In genomic region chr12:47017901-47018479, GRCh38 we compare ENCODE assay signal across 20 cellular contexts.
A peak's percentile ranks its signal among the peaks of the same experiment; 100 is the strongest.
DNase-seq lines count a peak whose midpoint lies in the region; ATAC-seq and TF ChIP-seq lines count a peak whose summit lies in the region.
"Had no signal": no experiment of that assay in that cellular context is flagged by ENCODE, and none has a peak within 500 bp of the region (broad histone marks: within the 10 kb centered on the region; RNA-seq: fewer than 3 reads in every experiment).

No MANE protein-coding gene starts in this region.

- H3K4me1 ChIP-seq in fibroblast of lung (ENCODE audit: control insufficient read depth, extremely low read depth, insufficient read depth, low read length) (peaks cover 19% of the 10 kb centered on the region), transverse colon (no peaks in the 10 kb centered on the region)
- H3K4me1 ChIP-seq in naive thymus-derived CD4-positive, alpha-beta T cell (ENCODE audit: control insufficient read depth in 2 of 2, insufficient read depth in 2 of 2, low read length in 2 of 2): no peaks in the 10 kb centered on the region
- H3K4me1 ChIP-seq: pancreas had no signal

- TF ChIP-seq CTCF in HFFc6 (IDR thresholded peaks at IDR 0.05) (no peak), fibroblast of lung (conservative IDR thresholded peaks at IDR 0.05 in 1 of 2, IDR thresholded peaks at IDR 0.05 in 1 of 2; ENCODE audit: low read depth in 1 of 2, low read length in 2 of 2) (no peak), transverse colon (IDR thresholded peaks at IDR 0.05) (no peak)

- H3K79me2 ChIP-seq in fibroblast of lung (ENCODE audit: control insufficient read depth, insufficient read depth, low read length): no peaks in the 10 kb centered on the region

- no peaks in the 10 kb centered on the region for H4K20me1 ChIP-seq in fibroblast of lung (ENCODE audit: control insufficient read depth, extremely low read depth, insufficient read depth, low read length)

- H2AFZ ChIP-seq in fibroblast of lung (ENCODE audit: low read length): peak overlapping the region; percentile 64

- no peak for TF ChIP-seq EP300 in transverse colon (IDR thresholded peaks at IDR 0.05; ENCODE audit: low read depth)

- H3K9ac ChIP-seq in fibroblast of lung (ENCODE audit: insufficient read depth, low read length): no peak overlapping the region

- H3K27me3 Mint-ChIP-seq in HFFc6 (ENCODE audit: insufficient read depth): no peaks in the 10 kb centered on the region
- H3K27me3 Mint-ChIP-seq in naive thymus-derived CD4-positive, alpha-beta T cell: peaks cover 0 to 27% (median 10%) of the 10 kb centered on the region in 5 donors

- 94 to 100% methylated on average over 1 to 2 of the region's 2 CpGs for WGBS in transverse colon (ENCODE audit: low coverage in 1 of 2), 2 donors

- H3K36me3 Mint-ChIP-seq in HFFc6 (ENCODE audit: low read depth): peaks cover 5% of the 10 kb centered on the region; the same call in 1 of the 2 replicates
- H3K36me3 Mint-ChIP-seq in naive thymus-derived CD4-positive, alpha-beta T cell: no peaks in the 10 kb centered on the region
- H3K36me3 Mint-ChIP-seq: activated naive CD4-positive, alpha-beta T cell treated with anti-CD3 and anti-CD28 coated beads, Interleukin-2, amount 50 U/mL, for 72 hours; CD4-positive, alpha-beta memory T cell; stimulated activated effector memory CD8-positive, alpha-beta T cell treated with anti-CD3 and anti-CD28 coated beads, Interleukin-12 subunit alpha, Interleukin-12 subunit beta, amount 100 ng/mL, for 72 hours had no signal

- peak overlapping the region; percentile 60 for H3K4me3 Mint-ChIP-seq in HFFc6
- no peak overlapping the region for H3K4me3 Mint-ChIP-seq in naive thymus-derived CD4-positive, alpha-beta T cell
- H3K4me3 Mint-ChIP-seq: CD4-positive, alpha-beta memory T cell; central memory CD8-positive, alpha-beta T cell; stimulated activated effector memory CD8-positive, alpha-beta T cell treated with anti-CD3 and anti-CD28 coated beads, Interleukin-12 subunit alpha, Interleukin-12 subunit beta, amount 100 ng/mL, for 72 hours had no signal

- peak; percentile 31 for ATAC-seq in SK-N-SH treated with all-trans-retinoic acid at 6 μM for 48 hours
- no peak for ATAC-seq in naive thymus-derived CD4-positive, alpha-beta T cell
- ATAC-seq: activated naive CD4-positive, alpha-beta T cell treated with anti-CD3 and anti-CD28 coated beads, Interleukin-2, amount 50 U/mL, for 72 hours; pancreas; stimulated activated effector memory CD8-positive, alpha-beta T cell treated with anti-CD3 and anti-CD28 coated beads, Interleukin-12 subunit alpha, Interleukin-12 subunit beta, amount 100 ng/mL, for 72 hours had no signal

- CTCF ChIA-PET in HEK293T (lab: Yijun Ruan, JAX): no interaction called here
- CTCF ChIA-PET in naive thymus-derived CD4-positive, alpha-beta T cell (lab: Charles Lee): interaction anchor here (1.2 kb wide), 1 partner anchor 10 kb away, joined by 3 read pairs; no protein-coding TSS in a partner anchor

- H3K27ac ChIP-seq in fibroblast of lung (ENCODE audit: insufficient read depth, low read length): peak overlapping the region; percentile 4
- no peak overlapping the region for H3K27ac ChIP-seq in transverse colon
- no peak overlapping the region for H3K27ac ChIP-seq in naive thymus-derived CD4-positive, alpha-beta T cell (ENCODE audit: low read depth, low read length)
- H3K27ac ChIP-seq: pancreas had no signal

- peak; percentile 85 for DNase-seq in A172 (ENCODE audit: low spot score)
- peak; percentile 67 for DNase-seq in HFFc6
- DNase-seq in fibroblast of lung (ENCODE audit: low read depth in 2 of 2): peak in 1 of 2 donors; percentile 71
- DNase-seq in HEK293T (ENCODE audit: extremely low spot score): no peak
- DNase-seq in transverse colon: no peak
- DNase-seq in naive thymus-derived CD4-positive, alpha-beta T cell: no peak
- no peak for DNase-seq in C1 segment of cervical spinal cord (lab: John Stamatoyannopoulos, UW)
- DNase-seq: 8988T; activated CD4-positive, alpha-beta T cell treated with anti-CD3 and anti-CD28 coated beads for 4 hours; CD4-positive, alpha-beta memory T cell; kidney; mucosa of descending colon; NCI-H1105; pancreas; SHP77 treated with DMSO at 0.1 percent for 48 hours had no signal

- TF ChIP-seq POLR2A in transverse colon (IDR thresholded peaks at IDR 0.05): no peak

- H3K36me3 ChIP-seq in fibroblast of lung (ENCODE audit: control insufficient read depth, insufficient read depth, low read length): no peaks in the 10 kb centered on the region
- H3K36me3 ChIP-seq in transverse colon: no peaks in the 10 kb centered on the region
- no peaks in the 10 kb centered on the region for H3K36me3 ChIP-seq in naive thymus-derived CD4-positive, alpha-beta T cell (ENCODE audit: control insufficient read depth in 2 of 3, insufficient read depth in 3 of 3, low read length in 3 of 3)
- H3K36me3 ChIP-seq: pancreas had no signal

- intact Hi-C loops in transverse colon (cut with DNase I; ENCODE audit: low total_unique reads): no loop called here
- intact Hi-C loops in naive thymus-derived CD4-positive, alpha-beta T cell (cut with micrococcal nuclease): no loop called here

- no peak overlapping the region for H3K4me2 ChIP-seq in fibroblast of lung (ENCODE audit: extremely low read depth, insufficient read depth, low read length)

- in situ Hi-C loops in transverse colon (cut with MboI; ENCODE audit: low pct_ligation_motif_present in 1 of 4, low pct_unique_long_range_greater_than_20kb in 1 of 4, low sequenced_read_pairs in 3 of 4): loop anchor here in 3 of 4 donors (25.0 kb wide), 1 partner anchor 681 kb away; no protein-coding TSS in a partner anchor

- no peak overlapping the region for H3K4me3 ChIP-seq in fibroblast of lung (replicated peaks in 1 of 4; ENCODE audit: control extremely low read depth in 1 of 4, insufficient read depth in 1 of 4, low read depth in 3 of 4, low read length in 4 of 4)
- H3K4me3 ChIP-seq in transverse colon: no peak overlapping the region
- no peak overlapping the region for H3K4me3 ChIP-seq in naive thymus-derived CD4-positive, alpha-beta T cell (ENCODE audit: low read length)
- H3K4me3 ChIP-seq: mucosa of descending colon, pancreas had no signal

- H3K9me3 ChIP-seq in fibroblast of lung (ENCODE audit: control insufficient read depth, insufficient read depth, low read depth, low read length) (no peaks in the 10 kb centered on the region), transverse colon (no peaks in the 10 kb centered on the region)
- no peaks in the 10 kb centered on the region for H3K9me3 ChIP-seq in naive thymus-derived CD4-positive, alpha-beta T cell (ENCODE audit: control insufficient read depth in 2 of 3, low read length in 3 of 3)
- H3K9me3 ChIP-seq: mucosa of descending colon, pancreas had no signal

- H3K27me3 ChIP-seq in fibroblast of lung (ENCODE audit: control insufficient read depth, insufficient read depth, low read length) (no peaks in the 10 kb centered on the region), transverse colon (peaks cover 4% of the 10 kb centered on the region)
- H3K27me3 ChIP-seq in naive thymus-derived CD4-positive, alpha-beta T cell (ENCODE audit: control insufficient read depth in 2 of 2, insufficient read depth in 2 of 2, low read length in 2 of 2): peaks cover 0 to 3% of the 10 kb centered on the region in 2 donors
- H3K27me3 ChIP-seq: pancreas had no signal

- H3K9me3 Mint-ChIP-seq in HFFc6: peaks cover 4% of the 10 kb centered on the region; the same call in 1 of the 2 replicates
- no peaks in the 10 kb centered on the region for H3K9me3 Mint-ChIP-seq in naive thymus-derived CD4-positive, alpha-beta T cell
- H3K9me3 Mint-ChIP-seq: activated naive CD4-positive, alpha-beta T cell treated with anti-CD3 and anti-CD28 coated beads, Interleukin-2, amount 50 U/mL, for 72 hours; central memory CD8-positive, alpha-beta T cell; IgD-negative memory B cell; stimulated activated effector memory CD8-positive, alpha-beta T cell treated with anti-CD3 and anti-CD28 coated beads, Interleukin-12 subunit alpha, Interleukin-12 subunit beta, amount 100 ng/mL, for 72 hours had no signal

- H3K4me1 Mint-ChIP-seq in HFFc6 (ENCODE audit: low read depth): peaks cover 91% of the 10 kb centered on the region
- H3K4me1 Mint-ChIP-seq in naive thymus-derived CD4-positive, alpha-beta T cell: no peaks in the 10 kb centered on the region
- H3K4me1 Mint-ChIP-seq: CD4-positive, alpha-beta memory T cell; central memory CD8-positive, alpha-beta T cell; stimulated activated effector memory CD8-positive, alpha-beta T cell treated with anti-CD3 and anti-CD28 coated beads, Interleukin-12 subunit alpha, Interleukin-12 subunit beta, amount 100 ng/mL, for 72 hours had no signal

- peak overlapping the region; percentile 88 for H3K27ac Mint-ChIP-seq in HFFc6
- no peak overlapping the region for H3K27ac Mint-ChIP-seq in naive thymus-derived CD4-positive, alpha-beta T cell
- H3K27ac Mint-ChIP-seq: activated naive CD4-positive, alpha-beta T cell treated with anti-CD3 and anti-CD28 coated beads, Interleukin-2, amount 50 U/mL, for 72 hours; CD4-positive, alpha-beta memory T cell; IgD-negative memory B cell; stimulated activated effector memory CD8-positive, alpha-beta T cell treated with anti-CD3 and anti-CD28 coated beads, Interleukin-12 subunit alpha, Interleukin-12 subunit beta, amount 100 ng/mL, for 72 hours had no signal

- POLR2A ChIA-PET in HEK293T (lab: Yijun Ruan, JAX): no interaction called here
- POLR2A ChIA-PET in naive thymus-derived CD4-positive, alpha-beta T cell (lab: Charles Lee): no interaction called here

TF ChIP-seq in SK-N-SH treated with all-trans-retinoic acid at 6 μM for 48 hours, 23 proteins besides CTCF, POLR2A, EP300 and RAD21 (continues in another document):
- TF ChIP-seq ESRRG (CRISPR knock-in tag; IDR thresholded peaks at IDR 0.05) (no peak), ZNF8 (CRISPR knock-in tag; IDR thresholded peaks at IDR 0.05) (no peak), OSR1 (CRISPR knock-in tag; IDR thresholded peaks at IDR 0.05) (no peak)

TF ChIP-seq in HEK293T, 16 proteins besides CTCF, POLR2A, EP300 and RAD21:
- TF ChIP-seq NFRKB (IDR thresholded peaks at IDR 0.05): no peak
- no peak for TF ChIP-seq ZNF384 (IDR thresholded peaks at IDR 0.05)
- no peak for TF ChIP-seq HDGF (IDR thresholded peaks at IDR 0.05; ENCODE audit: borderline replicate concordance)
- no peak for TF ChIP-seq ELF4 (IDR thresholded peaks at IDR 0.05)
- TF ChIP-seq, protein P1, sequence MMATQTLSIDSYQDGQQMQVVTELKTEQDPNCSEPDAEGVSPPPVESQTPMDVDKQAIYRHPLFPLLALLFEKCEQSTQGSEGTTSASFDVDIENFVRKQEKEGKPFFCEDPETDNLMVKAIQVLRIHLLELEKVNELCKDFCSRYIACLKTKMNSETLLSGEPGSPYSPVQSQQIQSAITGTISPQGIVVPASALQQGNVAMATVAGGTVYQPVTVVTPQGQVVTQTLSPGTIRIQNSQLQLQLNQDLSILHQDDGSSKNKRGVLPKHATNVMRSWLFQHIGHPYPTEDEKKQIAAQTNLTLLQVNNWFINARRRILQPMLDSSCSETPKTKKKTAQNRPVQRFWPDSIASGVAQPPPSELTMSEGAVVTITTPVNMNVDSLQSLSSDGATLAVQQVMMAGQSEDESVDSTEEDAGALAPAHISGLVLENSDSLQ (IDR thresholded peaks at IDR 0.05): no peak
- no peak for TF ChIP-seq CTBP1 (IDR thresholded peaks at IDR 0.05; ENCODE audit: borderline replicate concordance)
- TF ChIP-seq LEF1 (IDR thresholded peaks at IDR 0.05; ENCODE audit: borderline replicate concordance): no peak
- TF ChIP-seq ARNT (IDR thresholded peaks at IDR 0.05): no peak
TF ChIP-seq in HEK293T: peak in this region for 0.

Comparison
In these comparisons a context has a peak if more than half of its experiments do, and no peak if none do; other contexts are left out.
1. DNase-seq: peak in A172 (single experiment) and HFFc6 (single experiment); none in HEK293T (single experiment), transverse colon (single experiment), naive thymus-derived CD4-positive, alpha-beta T cell (0 of 9) and C1 segment of cervical spinal cord (0 of 14).